Comparison of ENCODE assay signal across 1 cellular context in genomic region chr11:70633610-70634009, GRCh38.
TF ChIP-seq lines count a peak whose summit lies in the region.

No MANE protein-coding gene starts in this region.

TF ChIP-seq in H1, 55 proteins besides CTCF, POLR2A, EP300 and RAD21:
- TF ChIP-seq TEAD4 (IDR thresholded peaks at IDR 0.05; ENCODE audit: low read depth, low read length) (no peak), CHD2 (IDR thresholded peaks at IDR 0.05; ENCODE audit: low read length) (no peak), SP2 (IDR thresholded peaks at IDR 0.05; ENCODE audit: low read length) (no peak), SUZ12 (IDR thresholded peaks at IDR 0.05; ENCODE audit: low read length) (no peak), GTF2F1 (IDR thresholded peaks at IDR 0.05; ENCODE audit: borderline replicate concordance, low read depth, low read length) (no peak), SRF (IDR thresholded peaks at IDR 0.05; ENCODE audit: low read depth, low read length) (no peak), POU5F1 (IDR thresholded peaks at IDR 0.05; ENCODE audit: low read depth, low read length) (no peak), CBX8 (IDR thresholded peaks at IDR 0.05; ENCODE audit: borderline replicate concordance, low read depth, low read length) (no peak), RFX5 (IDR thresholded peaks at IDR 0.05; ENCODE audit: borderline replicate concordance, low read depth, low read length) (no peak), BCL11A (IDR thresholded peaks at IDR 0.05; ENCODE audit: low read depth in 2 of 2, low read length in 2 of 2) (no peak)
- TF ChIP-seq, protein P1, sequence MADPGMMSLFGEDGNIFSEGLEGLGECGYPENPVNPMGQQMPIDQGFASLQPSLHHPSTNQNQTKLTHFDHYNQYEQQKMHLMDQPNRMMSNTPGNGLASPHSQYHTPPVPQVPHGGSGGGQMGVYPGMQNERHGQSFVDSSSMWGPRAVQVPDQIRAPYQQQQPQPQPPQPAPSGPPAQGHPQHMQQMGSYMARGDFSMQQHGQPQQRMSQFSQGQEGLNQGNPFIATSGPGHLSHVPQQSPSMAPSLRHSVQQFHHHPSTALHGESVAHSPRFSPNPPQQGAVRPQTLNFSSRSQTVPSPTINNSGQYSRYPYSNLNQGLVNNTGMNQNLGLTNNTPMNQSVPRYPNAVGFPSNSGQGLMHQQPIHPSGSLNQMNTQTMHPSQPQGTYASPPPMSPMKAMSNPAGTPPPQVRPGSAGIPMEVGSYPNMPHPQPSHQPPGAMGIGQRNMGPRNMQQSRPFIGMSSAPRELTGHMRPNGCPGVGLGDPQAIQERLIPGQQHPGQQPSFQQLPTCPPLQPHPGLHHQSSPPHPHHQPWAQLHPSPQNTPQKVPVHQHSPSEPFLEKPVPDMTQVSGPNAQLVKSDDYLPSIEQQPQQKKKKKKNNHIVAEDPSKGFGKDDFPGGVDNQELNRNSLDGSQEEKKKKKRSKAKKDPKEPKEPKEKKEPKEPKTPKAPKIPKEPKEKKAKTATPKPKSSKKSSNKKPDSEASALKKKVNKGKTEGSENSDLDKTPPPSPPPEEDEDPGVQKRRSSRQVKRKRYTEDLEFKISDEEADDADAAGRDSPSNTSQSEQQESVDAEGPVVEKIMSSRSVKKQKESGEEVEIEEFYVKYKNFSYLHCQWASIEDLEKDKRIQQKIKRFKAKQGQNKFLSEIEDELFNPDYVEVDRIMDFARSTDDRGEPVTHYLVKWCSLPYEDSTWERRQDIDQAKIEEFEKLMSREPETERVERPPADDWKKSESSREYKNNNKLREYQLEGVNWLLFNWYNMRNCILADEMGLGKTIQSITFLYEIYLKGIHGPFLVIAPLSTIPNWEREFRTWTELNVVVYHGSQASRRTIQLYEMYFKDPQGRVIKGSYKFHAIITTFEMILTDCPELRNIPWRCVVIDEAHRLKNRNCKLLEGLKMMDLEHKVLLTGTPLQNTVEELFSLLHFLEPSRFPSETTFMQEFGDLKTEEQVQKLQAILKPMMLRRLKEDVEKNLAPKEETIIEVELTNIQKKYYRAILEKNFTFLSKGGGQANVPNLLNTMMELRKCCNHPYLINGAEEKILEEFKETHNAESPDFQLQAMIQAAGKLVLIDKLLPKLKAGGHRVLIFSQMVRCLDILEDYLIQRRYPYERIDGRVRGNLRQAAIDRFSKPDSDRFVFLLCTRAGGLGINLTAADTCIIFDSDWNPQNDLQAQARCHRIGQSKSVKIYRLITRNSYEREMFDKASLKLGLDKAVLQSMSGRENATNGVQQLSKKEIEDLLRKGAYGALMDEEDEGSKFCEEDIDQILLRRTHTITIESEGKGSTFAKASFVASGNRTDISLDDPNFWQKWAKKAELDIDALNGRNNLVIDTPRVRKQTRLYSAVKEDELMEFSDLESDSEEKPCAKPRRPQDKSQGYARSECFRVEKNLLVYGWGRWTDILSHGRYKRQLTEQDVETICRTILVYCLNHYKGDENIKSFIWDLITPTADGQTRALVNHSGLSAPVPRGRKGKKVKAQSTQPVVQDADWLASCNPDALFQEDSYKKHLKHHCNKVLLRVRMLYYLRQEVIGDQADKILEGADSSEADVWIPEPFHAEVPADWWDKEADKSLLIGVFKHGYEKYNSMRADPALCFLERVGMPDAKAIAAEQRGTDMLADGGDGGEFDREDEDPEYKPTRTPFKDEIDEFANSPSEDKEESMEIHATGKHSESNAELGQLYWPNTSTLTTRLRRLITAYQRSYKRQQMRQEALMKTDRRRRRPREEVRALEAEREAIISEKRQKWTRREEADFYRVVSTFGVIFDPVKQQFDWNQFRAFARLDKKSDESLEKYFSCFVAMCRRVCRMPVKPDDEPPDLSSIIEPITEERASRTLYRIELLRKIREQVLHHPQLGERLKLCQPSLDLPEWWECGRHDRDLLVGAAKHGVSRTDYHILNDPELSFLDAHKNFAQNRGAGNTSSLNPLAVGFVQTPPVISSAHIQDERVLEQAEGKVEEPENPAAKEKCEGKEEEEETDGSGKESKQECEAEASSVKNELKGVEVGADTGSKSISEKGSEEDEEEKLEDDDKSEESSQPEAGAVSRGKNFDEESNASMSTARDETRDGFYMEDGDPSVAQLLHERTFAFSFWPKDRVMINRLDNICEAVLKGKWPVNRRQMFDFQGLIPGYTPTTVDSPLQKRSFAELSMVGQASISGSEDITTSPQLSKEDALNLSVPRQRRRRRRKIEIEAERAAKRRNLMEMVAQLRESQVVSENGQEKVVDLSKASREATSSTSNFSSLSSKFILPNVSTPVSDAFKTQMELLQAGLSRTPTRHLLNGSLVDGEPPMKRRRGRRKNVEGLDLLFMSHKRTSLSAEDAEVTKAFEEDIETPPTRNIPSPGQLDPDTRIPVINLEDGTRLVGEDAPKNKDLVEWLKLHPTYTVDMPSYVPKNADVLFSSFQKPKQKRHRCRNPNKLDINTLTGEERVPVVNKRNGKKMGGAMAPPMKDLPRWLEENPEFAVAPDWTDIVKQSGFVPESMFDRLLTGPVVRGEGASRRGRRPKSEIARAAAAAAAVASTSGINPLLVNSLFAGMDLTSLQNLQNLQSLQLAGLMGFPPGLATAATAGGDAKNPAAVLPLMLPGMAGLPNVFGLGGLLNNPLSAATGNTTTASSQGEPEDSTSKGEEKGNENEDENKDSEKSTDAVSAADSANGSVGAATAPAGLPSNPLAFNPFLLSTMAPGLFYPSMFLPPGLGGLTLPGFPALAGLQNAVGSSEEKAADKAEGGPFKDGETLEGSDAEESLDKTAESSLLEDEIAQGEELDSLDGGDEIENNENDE (IDR thresholded peaks at IDR 0.05; ENCODE audit: insufficient replicate concordance, low read length): no peak
